In genomic region chr6:16806363-16806762, GRCh38 we compare ENCODE assay signal across 2 cellular contexts.
A peak's percentile ranks its signal among the peaks of the same experiment; 100 is the strongest.
TF ChIP-seq lines count a peak whose summit lies in the region.

No MANE protein-coding gene starts in this region.

TF ChIP-seq in HepG2, 621 proteins besides CTCF, POLR2A, EP300 and RAD21:
- peak; percentile 36; the same call in 1 of the 2 replicates for TF ChIP-seq ZNF768 (CRISPR knock-in tag; IDR thresholded peaks at IDR 0.05)
- TF ChIP-seq SMAD9 (CRISPR knock-in tag; IDR thresholded peaks at IDR 0.05) = no peak
TF ChIP-seq in HepG2: peak in this region for 1.

TF ChIP-seq in K562, 482 proteins besides CTCF, POLR2A, EP300 and RAD21:
- no peak for TF ChIP-seq MTA3 (IDR thresholded peaks at IDR 0.05; ENCODE audit: borderline replicate concordance)
- peak; percentile 62 for TF ChIP-seq ZFP36 (IDR thresholded peaks at IDR 0.05; ENCODE audit: low read depth, low read length, partially characterized antibody)
- TF ChIP-seq RBM25 (IDR thresholded peaks at IDR 0.05; ENCODE audit: low read depth, low read length, severe bottlenecking) = peak; percentile 86
- no peak for TF ChIP-seq MBD2 (IDR thresholded peaks at IDR 0.05; ENCODE audit: borderline replicate concordance, low read depth)
- TF ChIP-seq, protein P1, sequence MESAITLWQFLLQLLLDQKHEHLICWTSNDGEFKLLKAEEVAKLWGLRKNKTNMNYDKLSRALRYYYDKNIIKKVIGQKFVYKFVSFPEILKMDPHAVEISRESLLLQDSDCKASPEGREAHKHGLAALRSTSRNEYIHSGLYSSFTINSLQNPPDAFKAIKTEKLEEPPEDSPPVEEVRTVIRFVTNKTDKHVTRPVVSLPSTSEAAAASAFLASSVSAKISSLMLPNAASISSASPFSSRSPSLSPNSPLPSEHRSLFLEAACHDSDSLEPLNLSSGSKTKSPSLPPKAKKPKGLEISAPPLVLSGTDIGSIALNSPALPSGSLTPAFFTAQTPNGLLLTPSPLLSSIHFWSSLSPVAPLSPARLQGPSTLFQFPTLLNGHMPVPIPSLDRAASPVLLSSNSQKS (CRISPR knock-in tag; IDR thresholded peaks at IDR 0.05) = no peak
- TF ChIP-seq DPF2 (IDR thresholded peaks at IDR 0.05) = no peak
- TF ChIP-seq ZNF408 (CRISPR knock-in tag; IDR thresholded peaks at IDR 0.05; ENCODE audit: low read depth) = no peak
- TF ChIP-seq ILK (tag; IDR thresholded peaks at IDR 0.05; ENCODE audit: borderline replicate concordance, low read depth) = no peak
